14 cellular contexts compared by ENCODE assay signal in the genomic region with DNA sequence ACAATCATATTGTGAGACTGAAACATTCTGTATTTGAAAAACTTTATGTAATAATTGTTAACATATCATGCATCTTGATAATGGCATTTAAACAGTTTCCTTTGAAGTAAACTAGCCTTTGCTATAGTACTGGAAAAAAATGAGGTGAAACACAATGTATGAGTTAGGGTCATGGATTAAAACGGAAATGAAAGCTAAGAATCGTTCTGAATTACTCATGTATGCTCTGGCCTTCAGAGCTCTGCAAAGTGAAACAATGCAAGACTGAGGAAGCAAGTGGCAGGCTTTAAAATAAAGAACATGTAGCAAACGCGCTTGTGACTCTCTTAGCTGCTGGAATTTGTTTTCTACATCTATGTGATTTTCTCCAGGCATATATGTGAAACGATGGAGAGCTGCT.
DNase-seq lines count a peak whose midpoint lies in the region; ATAC-seq and TF ChIP-seq lines count a peak whose summit lies in the region.
"Had no signal": no experiment of that assay in that cellular context is flagged by ENCODE, and none has a peak within 500 bp of the region (broad histone marks: within the 10 kb centered on the region; RNA-seq: fewer than 3 reads in every experiment).

No MANE protein-coding gene starts in this region.

- H3K27ac Mint-ChIP-seq in activated CD4-positive, alpha-beta T cell treated with anti-CD3 and anti-CD28 coated beads, Interleukin-2, amount 10 ng/mL, durations not matched to agents 24 days and 14 days = no peak overlapping the region
- H3K27ac Mint-ChIP-seq: effector memory CD8-positive, alpha-beta T cell had no signal

- intact Hi-C loops in activated CD4-positive, alpha-beta T cell treated with anti-CD3 and anti-CD28 coated beads, Interleukin-2, amount 10 ng/mL, durations not matched to agents 24 days and 14 days (cut with micrococcal nuclease) = no loop called here
- intact Hi-C loops in stomach (cut with DNase I; ENCODE audit: low total_unique reads) = no loop called here

- peak; percentile 50 for ATAC-seq in GM18858 (IDR thresholded peaks at IDR 0.05; ENCODE audit: unreplicated experiment)
- ATAC-seq: effector memory CD8-positive, alpha-beta T cell had no signal

- 16 to 32% (median 24%) methylated on average over 5 of the region's 5 CpGs for WGBS in stomach, 5 donors

- H3K27me3 ChIP-seq in neuron (ENCODE audit: insufficient read depth, low read length) (no peaks in the 10 kb centered on the region), stomach (no peaks in the 10 kb centered on the region)
- H3K27me3 ChIP-seq: right atrium auricular region, suprapubic skin had no signal

- TF ChIP-seq POLR2A in stomach (IDR thresholded peaks at IDR 0.05) = no peak

- no peaks in the 10 kb centered on the region for H3K9me3 ChIP-seq in neuron (ENCODE audit: low read length)
- no peaks in the 10 kb centered on the region for H3K9me3 ChIP-seq in stomach
- H3K9me3 ChIP-seq: right atrium auricular region, suprapubic skin had no signal

- DNase-seq in NCI-H69 (lab: John Stamatoyannopoulos, UW) (peak; percentile 13), dedifferentiated amniotic fluid mesenchymal stem cell (ENCODE audit: extremely low spot score) (peak; percentile 39), stomach (no peak), activated gamma-delta T cell treated with Interleukin-2 at 50 U/mL for 16 hours (no peak)
- DNase-seq in activated CD4-positive, alpha-beta T cell treated with anti-CD3 and anti-CD28 coated beads, Interleukin-2, amount 10 ng/mL, durations not matched to agents 24 days and 14 days = no peak
- DNase-seq: amygdala; effector memory CD8-positive, alpha-beta T cell; H9; NCI-H1694 had no signal

- H2AFZ ChIP-seq in neuron (ENCODE audit: low read depth, low read length) = peak overlapping the region; percentile 80

- H3K27me3 Mint-ChIP-seq in activated CD4-positive, alpha-beta T cell treated with anti-CD3 and anti-CD28 coated beads, Interleukin-2, amount 10 ng/mL, durations not matched to agents 24 days and 14 days = no peaks in the 10 kb centered on the region
- H3K27me3 Mint-ChIP-seq: effector memory CD8-positive, alpha-beta T cell had no signal

- no peak overlapping the region for H3K4me3 Mint-ChIP-seq in activated CD4-positive, alpha-beta T cell treated with anti-CD3 and anti-CD28 coated beads, Interleukin-2, amount 10 ng/mL, durations not matched to agents 24 days and 14 days
- H3K4me3 Mint-ChIP-seq: effector memory CD8-positive, alpha-beta T cell; H9 had no signal

- H3K4me1 ChIP-seq in neuron (ENCODE audit: insufficient read depth, low read length) (peaks cover 14% of the 10 kb centered on the region), stomach (peaks cover 0 to 12% (median 2%) of the 10 kb centered on the region in 4 donors)
- H3K4me1 ChIP-seq: right atrium auricular region, suprapubic skin had no signal

- H3K4me3 ChIP-seq in neuron (ENCODE audit: low read length) (no peak overlapping the region), stomach (no peak overlapping the region)
- H3K4me3 ChIP-seq: right atrium auricular region, suprapubic skin had no signal

- H3K36me3 ChIP-seq in neuron (ENCODE audit: insufficient read depth, low read length) (no peaks in the 10 kb centered on the region), stomach (no peaks in the 10 kb centered on the region)
- H3K36me3 ChIP-seq: right atrium auricular region, suprapubic skin had no signal

- TF ChIP-seq EP300 in stomach (IDR thresholded peaks at IDR 0.05) = no peak

- H3K27ac ChIP-seq in stomach = no peak overlapping the region
- H3K27ac ChIP-seq: right atrium auricular region, RWPE1, suprapubic skin had no signal

- no peaks in the 10 kb centered on the region for H3K9me3 Mint-ChIP-seq in activated CD4-positive, alpha-beta T cell treated with anti-CD3 and anti-CD28 coated beads, Interleukin-2, amount 10 ng/mL, durations not matched to agents 24 days and 14 days
- H3K9me3 Mint-ChIP-seq: effector memory CD8-positive, alpha-beta T cell; H9 had no signal

- no peaks in the 10 kb centered on the region for H3K36me3 Mint-ChIP-seq in activated CD4-positive, alpha-beta T cell treated with anti-CD3 and anti-CD28 coated beads, Interleukin-2, amount 10 ng/mL, durations not matched to agents 24 days and 14 days (ENCODE audit: low read depth)

- no peak for TF ChIP-seq CTCF in stomach (IDR thresholded peaks at IDR 0.05)

- no peaks in the 10 kb centered on the region for H3K4me1 Mint-ChIP-seq in activated CD4-positive, alpha-beta T cell treated with anti-CD3 and anti-CD28 coated beads, Interleukin-2, amount 10 ng/mL, durations not matched to agents 24 days and 14 days

Comparison
In these comparisons a context has a peak if more than half of its experiments do, and no peak if none do; other contexts are left out.
1. DNase-seq: peak in NCI-H69 (single experiment) and dedifferentiated amniotic fluid mesenchymal stem cell (single experiment); none in activated CD4-positive, alpha-beta T cell treated with anti-CD3 and anti-CD28 coated beads, Interleukin-2, amount 10 ng/mL, durations not matched to agents 24 days and 14 days (single experiment), stomach (single experiment) and activated gamma-delta T cell treated with Interleukin-2 at 50 U/mL for 16 hours (single experiment).